10 cellular contexts compared by ENCODE assay signal in genomic region chr2:239223029-239223329, GRCh38.
A peak's percentile ranks its signal among the peaks of the same experiment; 100 is the strongest.
DNase-seq lines count a peak whose midpoint lies in the region; ATAC-seq and TF ChIP-seq lines count a peak whose summit lies in the region.
"Had no signal": no experiment of that assay in that cellular context is flagged by ENCODE, and none has a peak within 500 bp of the region (broad histone marks: within the 10 kb centered on the region; RNA-seq: fewer than 3 reads in every experiment).

No MANE protein-coding gene starts in this region.

- H3K4me3 Mint-ChIP-seq in CD8-positive, alpha-beta T cell, result peak overlapping the region; percentile 66
- no peak overlapping the region for H3K4me3 Mint-ChIP-seq in H9

- H3K4me1 Mint-ChIP-seq in CD8-positive, alpha-beta T cell (ENCODE audit: low read depth), result peaks cover 79% of the 10 kb centered on the region
- peaks cover 45 to 61% of the 10 kb centered on the region in 2 experiments for H3K4me1 Mint-ChIP-seq in H9

- H3K9me3 Mint-ChIP-seq in CD8-positive, alpha-beta T cell, result no peaks in the 10 kb centered on the region
- peaks cover 0 to 3% of the 10 kb centered on the region in 2 experiments; a peak in 1 of 5 replicates for H3K9me3 Mint-ChIP-seq in H9

- no peak overlapping the region for H2AK5ac ChIP-seq in H9 (ENCODE audit: insufficient read length, low read length)

- H4K8ac ChIP-seq in H9 (replicated peaks; ENCODE audit: insufficient read length, low read depth, low read length), result no peak overlapping the region

- no peak overlapping the region for H4K5ac ChIP-seq in H9 (ENCODE audit: insufficient read length, low read depth, low read length)

- no peaks in the 10 kb centered on the region for H3K9me3 ChIP-seq in CD8-positive, alpha-beta T cell (ENCODE audit: low read length)
- H3K9me3 ChIP-seq in SJCRH30 (replicated peaks), result no peaks in the 10 kb centered on the region
- H3K9me3 ChIP-seq in H9 (ENCODE audit: control insufficient read depth, low read depth, low read length), result no peaks in the 10 kb centered on the region

- peak overlapping the region; percentile 84 for H3K27ac Mint-ChIP-seq in CD8-positive, alpha-beta T cell
- no peak overlapping the region; a peak in 1 of 7 replicates for H3K27ac Mint-ChIP-seq in H9

- H3K36me3 Mint-ChIP-seq in CD8-positive, alpha-beta T cell, result peaks cover 3% of the 10 kb centered on the region
- no peaks in the 10 kb centered on the region; a peak in 1 of 7 replicates for H3K36me3 Mint-ChIP-seq in H9 (ENCODE audit: insufficient read depth in 1 of 3, low read depth in 3 of 3)

- no peaks in the 10 kb centered on the region for H3K23me2 ChIP-seq in H9 (ENCODE audit: insufficient read length, low read depth, low read length, poor library complexity, severe bottlenecking)

- peaks cover 58% of the 10 kb centered on the region for H3K4me1 ChIP-seq in CD8-positive, alpha-beta T cell (ENCODE audit: insufficient read depth, low read length)
- H3K4me1 ChIP-seq in SJCRH30, result peaks cover 48% of the 10 kb centered on the region
- no peaks in the 10 kb centered on the region; the same call in 1 of the 2 replicates for H3K4me1 ChIP-seq in H9 (ENCODE audit: insufficient read depth, low read length)

- no peak for ATAC-seq in CD8-positive, alpha-beta T cell
- peak; percentile 8 for ATAC-seq in sciatic nerve
- ATAC-seq: K562 had no signal

- POLR2A ChIA-PET in CD8-positive, alpha-beta T cell (lab: Charles Lee), result no interaction called here

- no peak overlapping the region for H2BK5ac ChIP-seq in H9 (ENCODE audit: insufficient read length, low read length)

- no peak overlapping the region for H2AFZ ChIP-seq in H9 (ENCODE audit: low read length)

- no peak overlapping the region for H3K4me2 ChIP-seq in H9 (ENCODE audit: insufficient read depth, insufficient read length, low read length)

- H3K4ac ChIP-seq in H9 (ENCODE audit: low read depth, low read length), result no peak overlapping the region

- H3K23ac ChIP-seq in H9 (ENCODE audit: insufficient read length, low read depth, low read length), result no peak overlapping the region

- no peak overlapping the region for H2BK15ac ChIP-seq in H9 (ENCODE audit: low read depth, low read length)

- H2BK12ac ChIP-seq in H9 (ENCODE audit: insufficient read length, low read depth, low read length), result no peak overlapping the region

- no peak for DNase-seq in CD8-positive, alpha-beta T cell
- DNase-seq in SJCRH30 (peak in 1 of 2 experiments; percentile 29), fibroblast of villous mesenchyme (ENCODE audit: low read depth) (peak; percentile 75), sciatic nerve (ENCODE audit: low spot score) (no peak), hepatic stellate cell (ENCODE audit: low spot score) (no peak), H9 (no peak), H4 (ENCODE audit: low spot score) (no peak), NCI-H526 treated with DMSO at 0.1 percent for 48 hours (lab: John Stamatoyannopoulos, UW) (no peak)
- DNase-seq: GDM1 had no signal

- WGBS in H9 (ENCODE audit: extremely low coverage, insufficient read length, low lambda C conversion rate), result no CpG with 5 or more reads among the region's 6 CpGs

- H3K79me1 ChIP-seq in H9 (ENCODE audit: insufficient read depth, low read depth, low read length, poor library complexity, severe bottlenecking), result peaks cover 3% of the 10 kb centered on the region

- TF ChIP-seq CTCF in CD8-positive, alpha-beta T cell (IDR thresholded peaks at IDR 0.05), result no peak
- TF ChIP-seq CTCF in fibroblast of villous mesenchyme (IDR thresholded peaks at IDR 0.05; ENCODE audit: insufficient read depth, low read depth, low read length) (no peak), H9 (conservative IDR thresholded peaks at IDR 0.05) (no peak)

- H2BK20ac ChIP-seq in H9 (ENCODE audit: low read depth, low read length, poor library complexity, severe bottlenecking), result no peak overlapping the region

- H2BK120ac ChIP-seq in H9 (ENCODE audit: low read depth, low read length, poor library complexity, severe bottlenecking), result no peak overlapping the region

- no peak overlapping the region for H3K18ac ChIP-seq in H9 (ENCODE audit: insufficient read length, low read depth, low read length)

- H3K79me2 ChIP-seq in H9 (ENCODE audit: insufficient read depth, low read length), result peaks cover 1% of the 10 kb centered on the region; the same call in 1 of the 2 replicates

- no peak overlapping the region for H3K27ac ChIP-seq in CD8-positive, alpha-beta T cell (ENCODE audit: low read depth, low read length)
- H3K27ac ChIP-seq in SJCRH30, result peak overlapping the region; percentile 88
- no peak overlapping the region for H3K27ac ChIP-seq in H9 (ENCODE audit: insufficient read length, low read depth, low read length)

- H4K20me1 ChIP-seq in H9 (ENCODE audit: control insufficient read depth, insufficient read depth, insufficient read length), result no peaks in the 10 kb centered on the region

- H3K56ac ChIP-seq in H9 (ENCODE audit: insufficient read length, low read depth, low read length), result no peak overlapping the region

- H3K27me3 Mint-ChIP-seq in CD8-positive, alpha-beta T cell (ENCODE audit: low read depth), result no peaks in the 10 kb centered on the region
- H3K27me3 Mint-ChIP-seq in H9 (ENCODE audit: low read depth), result no peaks in the 10 kb centered on the region

- no peak overlapping the region for H4K91ac ChIP-seq in H9 (ENCODE audit: insufficient read length, low read depth, low read length)

- no peaks in the 10 kb centered on the region for H3K27me3 ChIP-seq in CD8-positive, alpha-beta T cell (ENCODE audit: insufficient read depth, low read length)
- no peaks in the 10 kb centered on the region for H3K27me3 ChIP-seq in SJCRH30
- H3K27me3 ChIP-seq in H9 (ENCODE audit: insufficient read depth, low read length), result no peaks in the 10 kb centered on the region

- H3K14ac ChIP-seq in H9 (ENCODE audit: insufficient read depth, low read length), result no peak overlapping the region

- intact Hi-C loops in CD8-positive, alpha-beta T cell (cut with DNase I, micrococcal nuclease), result no loop called here
- intact Hi-C loops in sciatic nerve (cut with DNase I), result no loop called here

- H3K36me3 ChIP-seq in CD8-positive, alpha-beta T cell (ENCODE audit: insufficient read depth, low read length), result no peaks in the 10 kb centered on the region
- H3K36me3 ChIP-seq in SJCRH30, result no peaks in the 10 kb centered on the region

- CTCF ChIA-PET in CD8-positive, alpha-beta T cell (lab: Charles Lee), result no interaction called here

- H3K9ac ChIP-seq in H9 (ENCODE audit: extremely low read depth, insufficient read length, low read length), result no peak overlapping the region

- H3T11ph ChIP-seq in H9 (ENCODE audit: low read length), result no peak overlapping the region

- no peak overlapping the region for H3K4me3 ChIP-seq in CD8-positive, alpha-beta T cell (ENCODE audit: low read depth, low read length)
- H3K4me3 ChIP-seq in SJCRH30 (peak overlapping the region; percentile 42), fibroblast of villous mesenchyme (ENCODE audit: low read depth, low read length) (no peak overlapping the region)
- H3K4me3 ChIP-seq: K562 had no signal
